ENCODE assay signal across 25 cellular contexts in genomic region chr5:153919161-153919560, GRCh38.
"Had no signal": no experiment of that assay in that cellular context is flagged by ENCODE, and none has a peak within 500 bp of the region (broad histone marks: within the 10 kb centered on the region; RNA-seq: fewer than 3 reads in every experiment).

No MANE protein-coding gene starts in this region.

- H3K27me3 ChIP-seq: adrenal gland, breast epithelium, cardiac muscle cell had no signal

- H3K9me3 ChIP-seq: adrenal gland had no signal

- H3K36me3 ChIP-seq: adrenal gland, breast epithelium, cardiac muscle cell had no signal

- DNase-seq: activated CD4-positive, alpha-beta memory T cell treated with anti-CD3 and anti-CD28 coated beads for 36 hours; activated CD4-positive, alpha-beta T cell treated with anti-CD3 and anti-CD28 coated beads for 36 hours; activated CD4-positive, alpha-beta T cell treated with anti-CD3 and anti-CD28 coated beads, Interleukin-2, amount 10 ng/mL, durations not matched to agents 24 days and 14 days; activated CD4-positive, CD25-positive, alpha-beta regulatory T cell; activated CD4-positive, CD25-positive, alpha-beta regulatory T cell treated with anti-CD3 and anti-CD28 coated beads, Interleukin-2, amount 50 U/mL, for 72 hours; activated CD8-positive, alpha-beta memory T cell treated with anti-CD3 and anti-CD28 coated beads, Interleukin-2, amount 10 ng/mL, durations not matched to agents 7 days and 5 days; activated CD8-positive, alpha-beta memory T cell treated with anti-CD3 and anti-CD28 coated beads, Interleukin-2, amount 50 U/mL, for 4 hours; activated CD8-positive, alpha-beta T cell treated with anti-CD3 and anti-CD28 coated beads, Interleukin-2, amount 10 ng/mL, durations not matched to agents 7 days and 5 days; activated effector memory CD4-positive, alpha-beta T cell treated with anti-CD3 and anti-CD28 coated beads, Interleukin-2, amount 50 U/mL, for 16 hours; activated naive CD4-positive, alpha-beta T cell treated with anti-CD3 and anti-CD28 coated beads for 36 hours; activated naive CD8-positive, alpha-beta T cell treated with anti-CD3 and anti-CD28 coated beads for 36 hours; activated naive CD8-positive, alpha-beta T cell treated with anti-CD3 and anti-CD28 coated beads, Interleukin-2, amount 50 U/mL, for 24 hours; activated T-cell treated with anti-CD3 and anti-CD28 coated beads, Interleukin-2, amount 50 U/mL, for 1 hour; activated T-cell treated with anti-CD3 and anti-CD28 coated beads, Interleukin-2, amount 50 U/mL, for 48 hours; adrenal gland; amygdala; dorsolateral prefrontal cortex; effector memory CD4-positive, alpha-beta T cell; endodermal cell; foreskin fibroblast; T-helper 2 cell had no signal

- H3K4me3 ChIP-seq: adrenal gland, breast epithelium, cardiac muscle cell, coronary artery, dorsolateral prefrontal cortex had no signal

- H3K27ac ChIP-seq: adrenal gland, breast epithelium, cardiac muscle cell, coronary artery, dorsolateral prefrontal cortex had no signal

- H3K4me1 ChIP-seq: adrenal gland, breast epithelium had no signal

- ATAC-seq: activated CD4-positive, alpha-beta T cell treated with anti-CD3 and anti-CD28 coated beads for 36 hours; activated CD8-positive, alpha-beta memory T cell treated with anti-CD3 and anti-CD28 coated beads, Interleukin-2, amount 10 ng/mL, durations not matched to agents 7 days and 5 days; activated CD8-positive, alpha-beta T cell treated with anti-CD3 and anti-CD28 coated beads, Interleukin-2, amount 10 ng/mL, durations not matched to agents 7 days and 5 days; activated naive CD8-positive, alpha-beta T cell treated with anti-CD3 and anti-CD28 coated beads, Interleukin-2, amount 50 U/mL, for 24 hours; esophagus mucosa had no signal
